In the genomic region with DNA sequence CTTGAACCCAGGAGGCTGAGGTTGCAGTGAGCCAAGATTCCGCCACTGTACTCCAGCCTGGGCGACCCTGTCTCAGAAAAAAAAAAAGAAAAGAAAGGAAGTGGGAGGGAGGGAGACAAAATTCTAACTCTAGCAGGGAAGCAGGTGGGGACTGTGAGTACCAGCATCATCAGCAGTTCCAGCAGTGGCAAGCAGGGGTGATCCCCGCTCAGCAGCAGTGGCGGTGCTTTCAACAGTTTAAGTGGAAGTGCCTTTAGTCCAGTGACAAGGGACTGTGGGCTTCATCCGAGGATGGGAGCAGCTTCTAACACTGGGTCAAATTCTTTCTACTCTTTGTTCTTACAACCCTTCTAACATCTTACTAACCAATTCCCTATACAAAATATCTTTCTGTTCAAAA, we compare ENCODE assay signal across 23 cellular contexts.
"Had no signal": no experiment of that assay in that cellular context is flagged by ENCODE, and none has a peak within 500 bp of the region (broad histone marks: within the 10 kb centered on the region; RNA-seq: fewer than 3 reads in every experiment).

No MANE protein-coding gene starts in this region.

- DNase-seq: effector memory CD8-positive, alpha-beta T cell; esophagus squamous epithelium; foreskin fibroblast; glutamatergic neuron; islet precursor cell; mammary epithelial cell; natural killer cell; nucleus accumbens; pancreas; right cardiac atrium; small intestine; stimulated activated CD4-positive, alpha-beta T cell treated with anti-CD3 and anti-CD28 coated beads, Interleukin-12 subunit alpha, Interleukin-12 subunit beta, amount 100 ng/mL, for 4 hours; stimulated activated naive CD4-positive, alpha-beta T cell; thyroid gland; upper lobe of left lung; uterus had no signal

- ATAC-seq: effector memory CD8-positive, alpha-beta T cell; gastroesophageal sphincter; left lobe of liver; natural killer cell; pancreas; right cardiac atrium had no signal

- H3K27me3 ChIP-seq: esophagus squamous epithelium, gastroesophageal sphincter, pancreas, suprapubic skin, thyroid gland, upper lobe of left lung, uterus had no signal

- H3K36me3 ChIP-seq: esophagus squamous epithelium, gastroesophageal sphincter, pancreas, suprapubic skin, thyroid gland, upper lobe of left lung, uterus had no signal

- H3K27ac Mint-ChIP-seq: dendritic cell treated with granulocyte-macrophage colony-stimulating factor and Interleukin-4, amounts not matched to agents 40 ng/mL and 50 ng/mL, for 4 days; effector memory CD8-positive, alpha-beta T cell; mesothelial cell of epicardium; natural killer cell; progenitor cell of endocrine pancreas had no signal

- H3K9me3 ChIP-seq: esophagus squamous epithelium, gastroesophageal sphincter, pancreas, suprapubic skin, thyroid gland, upper lobe of left lung, uterus had no signal

- H3K36me3 Mint-ChIP-seq: mesothelial cell of epicardium, natural killer cell had no signal

- H3K4me1 Mint-ChIP-seq: neural crest cell had no signal

- H3K4me3 Mint-ChIP-seq: dendritic cell treated with granulocyte-macrophage colony-stimulating factor and Interleukin-4, amounts not matched to agents 40 ng/mL and 50 ng/mL, for 4 days; effector memory CD8-positive, alpha-beta T cell; mesothelial cell of epicardium; natural killer cell; neural crest cell had no signal

- H3K27ac ChIP-seq: esophagus squamous epithelium, gastroesophageal sphincter, pancreas, suprapubic skin, thyroid gland, upper lobe of left lung, uterus had no signal

- H3K4me1 ChIP-seq: esophagus squamous epithelium, pancreas, suprapubic skin, thyroid gland, upper lobe of left lung, uterus had no signal

- H3K27me3 Mint-ChIP-seq: dendritic cell treated with granulocyte-macrophage colony-stimulating factor and Interleukin-4, amounts not matched to agents 40 ng/mL and 50 ng/mL, for 4 days; effector memory CD8-positive, alpha-beta T cell; progenitor cell of endocrine pancreas had no signal

- H3K4me3 ChIP-seq: esophagus squamous epithelium, gastroesophageal sphincter, pancreas, suprapubic skin, thyroid gland, upper lobe of left lung, uterus had no signal
